In genomic region chr1:156499703-156500577, GRCh38 we compare ENCODE assay signal across 8 cellular contexts. TPM values are rescaled to one million over a fixed set of nuclear protein-coding genes. Genes with fewer than 3 reads are reported as not detected.
DNase-seq lines count a peak whose midpoint lies in the region; ATAC-seq and TF ChIP-seq lines count a peak whose summit lies in the region.

No MANE protein-coding gene starts in this region.

- intact Hi-C loops in colonic mucosa (cut with DNase I), result loop anchor here (2.0 kb wide), 1 partner anchor 43 kb away; no protein-coding TSS in a partner anchor
- intact Hi-C loops in right lobe of liver (cut with DNase I), result loop anchor here (5.0 kb wide), 2 partner anchors 38 to 43 kb away; no protein-coding TSS in a partner anchor

- H3K9me3 ChIP-seq in colonic mucosa (no peaks in the 10 kb centered on the region), right lobe of liver (no peaks in the 10 kb centered on the region)

- H3K36me3 ChIP-seq in colonic mucosa (no peaks in the 10 kb centered on the region), right lobe of liver (no peaks in the 10 kb centered on the region)

- ATAC-seq in HG02885 (IDR thresholded peaks at IDR 0.05; ENCODE audit: poor library complexity, unreplicated experiment) (peak; percentile 0), right lobe of liver (no peak), HG02678 (IDR thresholded peaks at IDR 0.05; ENCODE audit: unreplicated experiment) (no peak)
- no peak for ATAC-seq in stimulated activated naive CD8-positive, alpha-beta T cell treated with anti-CD3 and anti-CD28 coated beads, Interleukin-15, Interleukin-2, amounts not matched to agents 100 U/mL and 50 U/mL, for 24 hours

- no peak for TF ChIP-seq CTCF in colonic mucosa (IDR thresholded peaks at IDR 0.05)
- TF ChIP-seq CTCF in right lobe of liver (IDR thresholded peaks at IDR 0.05), result no peak

- peak overlapping the region; percentile 98 to 99 for H3K9ac ChIP-seq in colonic mucosa (ENCODE audit: low read depth in 2 of 2, low read length in 2 of 2)

- DNase-seq in DMS 273 (lab: John Stamatoyannopoulos, UW; ENCODE audit: unreplicated experiment), result peak; percentile 84
- DNase-seq in T-helper 22 cell (ENCODE audit: low read depth), result peak; percentile 40
- peak; percentile 73 for DNase-seq in colonic mucosa
- DNase-seq in right lobe of liver, result peak in 1 of 3 donors; percentile 57
- DNase-seq in stimulated activated naive CD8-positive, alpha-beta T cell treated with anti-CD3 and anti-CD28 coated beads, Interleukin-15, Interleukin-2, amounts not matched to agents 100 U/mL and 50 U/mL, for 24 hours, result peak; percentile 65
- no peak for DNase-seq in ecto neural progenitor cell (ENCODE audit: low spot score)

- peaks cover 44% of the 10 kb centered on the region for H3K4me1 ChIP-seq in colonic mucosa
- peaks cover 2 to 65% (median 32%) of the 10 kb centered on the region in 4 donors for H3K4me1 ChIP-seq in right lobe of liver

- H3K27me3 ChIP-seq in colonic mucosa (no peaks in the 10 kb centered on the region), right lobe of liver (no peaks in the 10 kb centered on the region)

- WGBS in right lobe of liver (ENCODE audit: insufficient coverage, low coverage, low lambda C conversion rate, missing lambda C conversion rate), result 0% methylated on average over 1 of the region's 58 CpGs

- H3K4me3 ChIP-seq in colonic mucosa, result peak overlapping the region; percentile 97
- H3K4me3 ChIP-seq in right lobe of liver, result peak overlapping the region; percentile 86 to 100 (median 91)

- no peak for TF ChIP-seq POLR2A in right lobe of liver (IDR thresholded peaks at IDR 0.05)

- peak overlapping the region; percentile 100 for H3K27ac ChIP-seq in colonic mucosa
- peak overlapping the region; percentile 98 to 100 (median 99) for H3K27ac ChIP-seq in right lobe of liver

RNA-seq across cellular contexts. Expression of gene MEF2D, which starts 0.6 kb away (rescaled TPM):
- total RNA-seq in colonic mucosa, result 10 to 100 TPM; 32.3 to 49.9 TPM
- 10 to 100 TPM; 13.3 to 17.1 (median 15.0) TPM for total RNA-seq in right lobe of liver
